ENCODE assay signal across 19 cellular contexts in the genomic region with DNA sequence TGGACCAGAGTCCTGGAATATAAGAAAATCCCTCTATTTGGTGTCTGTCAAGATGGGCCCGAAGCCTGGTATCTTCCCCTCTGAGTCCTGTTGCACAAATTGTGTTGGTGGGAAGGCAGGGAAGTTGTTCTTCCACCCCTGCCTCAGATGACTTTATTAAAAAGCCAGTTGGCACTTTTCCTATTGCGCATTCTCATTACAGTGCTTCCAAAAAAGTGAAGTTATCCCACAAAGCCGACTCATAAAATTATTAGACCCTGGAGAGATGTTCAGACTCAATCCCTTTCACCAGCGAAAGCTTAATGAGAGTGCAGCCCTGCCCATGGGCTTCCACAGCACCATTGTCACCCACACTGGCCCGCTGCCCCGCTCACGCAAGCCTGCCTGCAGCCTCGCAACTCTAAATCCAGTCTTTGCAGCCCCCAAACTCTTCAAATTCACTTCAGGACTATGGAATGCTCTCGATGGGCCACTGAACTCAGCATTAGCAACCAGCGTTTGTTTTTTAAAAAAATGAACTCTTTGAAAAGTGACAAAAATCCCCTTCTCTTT. TPM values are rescaled to one million over a fixed set of nuclear protein-coding genes. Genes with fewer than 3 reads are reported as not detected.
DNase-seq lines count a peak whose midpoint lies in the region; ATAC-seq and TF ChIP-seq lines count a peak whose summit lies in the region.
"Had no signal": no experiment of that assay in that cellular context is flagged by ENCODE, and none has a peak within 500 bp of the region (broad histone marks: within the 10 kb centered on the region; RNA-seq: fewer than 3 reads in every experiment).

No MANE protein-coding gene starts in this region.

- H3K27me3 Mint-ChIP-seq in nephron progenitor cell (ENCODE audit: low read depth, poor library complexity): peaks cover 4% of the 10 kb centered on the region
- H3K27me3 Mint-ChIP-seq in activated CD4-positive, alpha-beta T cell treated with anti-CD3 and anti-CD28 coated beads, Interleukin-2, amount 10 ng/mL, durations not matched to agents 24 days and 14 days: peaks cover 11% of the 10 kb centered on the region

- H3K9me3 ChIP-seq in thyroid gland: no peaks in the 10 kb centered on the region
- H3K9me3 ChIP-seq: BE2C had no signal

- peaks cover 34% of the 10 kb centered on the region for H3K4me1 Mint-ChIP-seq in nephron progenitor cell
- H3K4me1 Mint-ChIP-seq in activated CD4-positive, alpha-beta T cell treated with anti-CD3 and anti-CD28 coated beads, Interleukin-2, amount 10 ng/mL, durations not matched to agents 24 days and 14 days: peaks cover 15% of the 10 kb centered on the region

- peaks cover 15% of the 10 kb centered on the region for H3K36me3 Mint-ChIP-seq in nephron progenitor cell (ENCODE audit: low read depth)
- no peaks in the 10 kb centered on the region for H3K36me3 Mint-ChIP-seq in activated CD4-positive, alpha-beta T cell treated with anti-CD3 and anti-CD28 coated beads, Interleukin-2, amount 10 ng/mL, durations not matched to agents 24 days and 14 days (ENCODE audit: low read depth)

- peaks cover 30% of the 10 kb centered on the region for H3K9me3 Mint-ChIP-seq in nephron progenitor cell
- H3K9me3 Mint-ChIP-seq in activated CD4-positive, alpha-beta T cell treated with anti-CD3 and anti-CD28 coated beads, Interleukin-2, amount 10 ng/mL, durations not matched to agents 24 days and 14 days: peaks cover 3% of the 10 kb centered on the region

- intact Hi-C loops in Right ventricle myocardium inferior (cut with DNase I) (loop anchor here (2.0 to 5.0 kb wide), 2 partner anchors 31 to 73 kb away; a partner anchor contains a TSS), cardiac septum (cut with DNase I) (loop anchor here (5.0 kb wide), 1 partner anchor 88 kb away; no protein-coding TSS in a partner anchor), thyroid gland (cut with DNase I) (no loop called here)
- intact Hi-C loops in activated CD4-positive, alpha-beta T cell treated with anti-CD3 and anti-CD28 coated beads, Interleukin-2, amount 10 ng/mL, durations not matched to agents 24 days and 14 days (cut with micrococcal nuclease): no loop called here

- H3K27ac ChIP-seq in thyroid gland: no peak overlapping the region
- H3K27ac ChIP-seq: PC-9 had no signal

- DNase-seq in Right ventricle myocardium inferior (ENCODE audit: missing footprints) (peak; percentile 66), cardiac septum (ENCODE audit: low spot score) (no peak), fibroblast of the aortic adventitia (ENCODE audit: low read depth) (peak; percentile 37), nephron progenitor cell (no peak), thyroid gland (peak; percentile 22 to 28), NOMO-1 treated with dmso at 0.1 percent for 144 hours (lab: John Stamatoyannopoulos, UW; ENCODE audit: unreplicated experiment) (no peak), COR-L47 (lab: John Stamatoyannopoulos, UW) (no peak)
- no peak for DNase-seq in activated CD4-positive, alpha-beta T cell treated with anti-CD3 and anti-CD28 coated beads, Interleukin-2, amount 10 ng/mL, durations not matched to agents 24 days and 14 days
- DNase-seq: 8988T, BE2C, DMS 273 treated with DMSO at 0.1 percent for 48 hours, GF-D8, GOT3, KG1, NCI-H1417 treated with DMSO at 0.1 percent for 48 hours, NCI-H1930, NCI-H510A, PC-9 had no signal

- H3K4me3 ChIP-seq in fibroblast of the aortic adventitia (ENCODE audit: low read depth, low read length): no peak overlapping the region
- H3K4me3 ChIP-seq in thyroid gland (replicated peaks in 1 of 3): no peak overlapping the region
- H3K4me3 ChIP-seq: PC-9 had no signal

- H3K4me3 Mint-ChIP-seq in nephron progenitor cell: no peak overlapping the region
- no peak overlapping the region for H3K4me3 Mint-ChIP-seq in activated CD4-positive, alpha-beta T cell treated with anti-CD3 and anti-CD28 coated beads, Interleukin-2, amount 10 ng/mL, durations not matched to agents 24 days and 14 days

- TF ChIP-seq CTCF in fibroblast of the aortic adventitia (IDR thresholded peaks at IDR 0.05; ENCODE audit: insufficient read depth, low read length) (no peak), nephron progenitor cell (IDR thresholded peaks at IDR 0.05) (no peak), thyroid gland (IDR thresholded peaks at IDR 0.05) (no peak)

- H3K4me1 ChIP-seq in thyroid gland: peaks cover 0 to 16% of the 10 kb centered on the region in 2 donors
- H3K4me1 ChIP-seq: BE2C had no signal

- no peak for ATAC-seq in Right ventricle myocardium inferior

- H3K27me3 ChIP-seq in thyroid gland: no peaks in the 10 kb centered on the region
- H3K27me3 ChIP-seq: BE2C had no signal

- TF ChIP-seq POLR2A in thyroid gland (IDR thresholded peaks at IDR 0.05): no peak

- WGBS in thyroid gland, 2 donors: 44 to 51% methylated on average over 9 to 10 of the region's 10 CpGs

- peak overlapping the region; percentile 71 for H3K27ac Mint-ChIP-seq in nephron progenitor cell
- no peak overlapping the region for H3K27ac Mint-ChIP-seq in activated CD4-positive, alpha-beta T cell treated with anti-CD3 and anti-CD28 coated beads, Interleukin-2, amount 10 ng/mL, durations not matched to agents 24 days and 14 days

- no peaks in the 10 kb centered on the region for H3K36me3 ChIP-seq in thyroid gland
- H3K36me3 ChIP-seq: BE2C had no signal

RNA-seq across cellular contexts. Expression of a gene that starts 17.2 kb away (rescaled TPM):
- total RNA-seq in Right ventricle myocardium inferior (not detected), cardiac septum (not detected), fibroblast of the aortic adventitia (ENCODE audit: low replicate concordance) (not detected in 2 replicates), thyroid gland (not detected)
- total RNA-seq in activated CD4-positive, alpha-beta T cell treated with anti-CD3 and anti-CD28 coated beads, Interleukin-2, amount 10 ng/mL, durations not matched to agents 24 days and 14 days: not detected in 2 replicates
- total RNA-seq: Daoy, PC-9 had no signal

RNA-seq across cellular contexts. Expression of a gene that starts 22.2 kb away (rescaled TPM):
- not detected for total RNA-seq in Right ventricle myocardium inferior
- total RNA-seq in cardiac septum: not detected
- 0.08 TPM in 1 of 2 replicates, not detected in the other for total RNA-seq in fibroblast of the aortic adventitia (ENCODE audit: low replicate concordance)
- not detected for total RNA-seq in thyroid gland
- total RNA-seq in activated CD4-positive, alpha-beta T cell treated with anti-CD3 and anti-CD28 coated beads, Interleukin-2, amount 10 ng/mL, durations not matched to agents 24 days and 14 days: not detected in 2 replicates
- total RNA-seq: Daoy, PC-9 had no signal

RNA-seq across cellular contexts. Expression of a gene that starts 30.9 kb away (rescaled TPM):
- total RNA-seq in Right ventricle myocardium inferior (104 TPM), cardiac septum (112 TPM), fibroblast of the aortic adventitia (ENCODE audit: low replicate concordance) (116 and 132 TPM in 2 replicates), thyroid gland (100 to 1,000 TPM; 149 to 242 (median 227) TPM)
- 282 and 289 TPM in 2 replicates for total RNA-seq in activated CD4-positive, alpha-beta T cell treated with anti-CD3 and anti-CD28 coated beads, Interleukin-2, amount 10 ng/mL, durations not matched to agents 24 days and 14 days

Comparison
In these comparisons a context has a peak if more than half of its experiments do, and no peak if none do; other contexts are left out.
1. DNase-seq: peak in Right ventricle myocardium inferior (single experiment), fibroblast of the aortic adventitia (single experiment) and thyroid gland (2 of 2); none in cardiac septum (single experiment), nephron progenitor cell (single experiment), NOMO-1 treated with dmso at 0.1 percent for 144 hours (single experiment), COR-L47 (single experiment) and activated CD4-positive, alpha-beta T cell treated with anti-CD3 and anti-CD28 coated beads, Interleukin-2, amount 10 ng/mL, durations not matched to agents 24 days and 14 days (single experiment).
2. intact Hi-C loops: an anchor here in Right ventricle myocardium inferior (2.0 to 5.0 kb wide) and cardiac septum (5.0 kb wide); none called in thyroid gland and activated CD4-positive, alpha-beta T cell treated with anti-CD3 and anti-CD28 coated beads, Interleukin-2, amount 10 ng/mL, durations not matched to agents 24 days and 14 days.